ENCODE assay signal across 8 cellular contexts in the genomic region with DNA sequence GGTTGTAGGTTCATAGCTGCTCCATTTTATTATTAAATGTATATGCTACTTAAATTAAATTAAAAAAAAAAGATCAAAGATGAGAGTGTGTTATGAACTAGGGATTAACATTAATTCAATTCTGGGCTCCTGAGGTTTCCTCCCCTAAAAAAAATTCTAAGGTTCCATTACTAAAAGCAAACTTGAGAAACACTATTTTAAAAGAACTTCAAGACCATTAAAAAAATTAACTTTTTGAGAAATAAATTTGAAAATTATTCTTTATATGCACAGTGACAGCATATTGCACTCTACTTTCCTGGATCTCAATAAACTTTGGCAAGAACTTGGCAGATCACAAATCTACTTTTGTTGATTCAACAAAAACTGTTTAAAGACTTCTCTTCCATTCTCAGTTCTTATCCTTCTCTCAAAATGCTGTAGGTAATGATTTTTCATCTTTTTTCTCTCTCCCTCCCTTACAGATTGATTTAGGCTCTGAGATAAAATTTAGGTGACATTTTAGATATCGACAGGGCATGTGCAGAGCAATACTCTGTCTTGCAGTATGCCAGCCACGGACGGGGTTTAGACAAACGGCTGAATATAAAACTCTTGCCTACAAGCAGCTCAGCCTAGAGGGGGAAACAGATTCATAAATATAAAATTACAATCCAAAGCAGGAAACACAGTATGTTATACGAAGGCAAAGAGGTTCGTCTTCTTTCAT. TPM values are rescaled to one million over a fixed set of nuclear protein-coding genes. Genes with fewer than 3 reads are reported as not detected.
DNase-seq lines count a peak whose midpoint lies in the region; ATAC-seq and TF ChIP-seq lines count a peak whose summit lies in the region.

No MANE protein-coding gene starts in this region.

- peak overlapping the region; percentile 37 for H3K4me2 ChIP-seq in mesendoderm (ENCODE audit: low read length)

- H3K9ac ChIP-seq in ES-I3 (ENCODE audit: low read depth, low read length) (peak overlapping the region; percentile 82), mesendoderm (ENCODE audit: low read length) (peak overlapping the region; percentile 85)

- TF ChIP-seq CTCF in chondrocyte (IDR thresholded peaks at IDR 0.05): no peak

- peak overlapping the region; percentile 82 for H3K4ac ChIP-seq in mesendoderm (ENCODE audit: low read depth, low read length)

- no peak overlapping the region for H2BK120ac ChIP-seq in mesendoderm (ENCODE audit: low read depth, low read length)

- H3K4me1 Mint-ChIP-seq in chondrocyte (ENCODE audit: low read depth): peaks cover 38% of the 10 kb centered on the region

- no peak overlapping the region for H3K18ac ChIP-seq in mesendoderm (ENCODE audit: low read length)

- H3K4me3 ChIP-seq in Jurkat, Clone E6-1 (ENCODE audit: low read length): peak overlapping the region; percentile 88
- H3K4me3 ChIP-seq in mesendoderm (ENCODE audit: low read length) (peak overlapping the region; percentile 44), aorta (ENCODE audit: low read length in 2 of 2) (peak overlapping the region; percentile 70 to 72)

- H3K9me3 ChIP-seq in ES-I3 (ENCODE audit: control insufficient read depth, insufficient read depth, low read length) (no peaks in the 10 kb centered on the region), aorta (ENCODE audit: control insufficient read depth, low read length) (no peaks in the 10 kb centered on the region)

- H3K27ac Mint-ChIP-seq in chondrocyte (ENCODE audit: unreplicated experiment): peak overlapping the region; percentile 90

- H3K4me1 ChIP-seq in ES-I3 (ENCODE audit: insufficient read depth, low read length) (peaks cover 3% of the 10 kb centered on the region), mesendoderm (ENCODE audit: control insufficient read depth, low read depth, low read length) (peaks cover under 1% of the 10 kb centered on the region), aorta (ENCODE audit: control insufficient read depth in 1 of 2, insufficient read depth in 2 of 2, low read length in 2 of 2) (peaks cover 0 to 5% of the 10 kb centered on the region in 2 donors)

- intact Hi-C loops in aorta (cut with DNase I): loop anchor here in 1 of 2 donors (5.0 to 10.0 kb wide), 3 partner anchors 202 to 593 kb away; a partner anchor contains a TSS

- WGBS in mesendoderm (ENCODE audit: extremely low coverage, insufficient coverage, low lambda C conversion rate): no CpG with 5 or more reads among the region's 6 CpGs
- 0 to 1% methylated on average over 6 of the region's 6 CpGs for WGBS in aorta, 2 donors

- H3K23ac ChIP-seq in mesendoderm (ENCODE audit: low read length): no peak overlapping the region

- no peak overlapping the region for H2AK5ac ChIP-seq in mesendoderm (ENCODE audit: low read length)

- H3K79me1 ChIP-seq in mesendoderm (ENCODE audit: low read length): peaks cover 10% of the 10 kb centered on the region

- peak overlapping the region; percentile 81 for H3K56ac ChIP-seq in mesendoderm (ENCODE audit: low read length)

- no peak overlapping the region for H4K8ac ChIP-seq in mesendoderm (ENCODE audit: low read depth, low read length)

- H3K36me3 Mint-ChIP-seq in chondrocyte (ENCODE audit: low read depth): peaks cover under 1% of the 10 kb centered on the region

- H2BK15ac ChIP-seq in mesendoderm (replicated peaks; ENCODE audit: low read depth): no peak overlapping the region

- no peak overlapping the region for H2BK5ac ChIP-seq in mesendoderm (ENCODE audit: low read length)

- DNase-seq in Jurkat, Clone E6-1 (ENCODE audit: low read depth, low spot score): no peak
- DNase-seq in chondrocyte (ENCODE audit: low spot score) (no peak), mesendoderm (no peak), aorta (no peak), HK-2 (ENCODE audit: unreplicated experiment) (no peak), DMS79 (lab: John Stamatoyannopoulos, UW) (no peak)

- H3K36me3 ChIP-seq in ES-I3 (ENCODE audit: insufficient read depth, low read length) (peaks cover 4% of the 10 kb centered on the region; the same call in 1 of the 2 replicates), mesendoderm (ENCODE audit: control insufficient read depth, insufficient read depth, low read length) (no peaks in the 10 kb centered on the region), aorta (ENCODE audit: control insufficient read depth in 1 of 2, insufficient read depth in 2 of 2, low read length in 1 of 2) (no peaks in the 10 kb centered on the region)

- no peak overlapping the region for H4K5ac ChIP-seq in mesendoderm (ENCODE audit: low read length)

- H3K27ac ChIP-seq in mesendoderm (ENCODE audit: low read depth, low read length) (no peak overlapping the region), aorta (ENCODE audit: low read depth in 1 of 2, low read length in 2 of 2) (peak overlapping the region; percentile 21 to 55)

- H3K27me3 ChIP-seq in mesendoderm (ENCODE audit: insufficient read depth, low read length, poor library complexity) (no peaks in the 10 kb centered on the region), aorta (ENCODE audit: control insufficient read depth in 1 of 2, insufficient read depth in 2 of 2, low read length in 1 of 2) (no peaks in the 10 kb centered on the region)

- H3K79me2 ChIP-seq in mesendoderm (ENCODE audit: control insufficient read depth, insufficient read depth, low read length): peaks cover 34% of the 10 kb centered on the region

- ATAC-seq in GM21619 (IDR thresholded peaks at IDR 0.05; ENCODE audit: unreplicated experiment) (peak; percentile 35), aorta (ENCODE audit: low FRiP score) (peak; percentile 53)

- H3K9me3 Mint-ChIP-seq in chondrocyte (ENCODE audit: low read depth): no peaks in the 10 kb centered on the region

- peak overlapping the region; percentile 76 for H3K4me3 Mint-ChIP-seq in chondrocyte (ENCODE audit: unreplicated experiment)

- H3K27me3 Mint-ChIP-seq in chondrocyte (ENCODE audit: low read depth): no peaks in the 10 kb centered on the region

RNA-seq across cellular contexts. Expression of a gene that starts 0.6 kb away (rescaled TPM):
- polyA plus RNA-seq in Jurkat, Clone E6-1 (2012; ENCODE audit: insufficient read depth, insufficient read length): 12.6 TPM
- 2.9 to 4.0 TPM (median 3.1 TPM) in 3 replicates for total RNA-seq in chondrocyte
- 18.6 TPM for polyA plus RNA-seq in mesendoderm (2013, experiment 1 of 2)
- 19.2 TPM for polyA plus RNA-seq in mesendoderm (2013, experiment 2 of 2)
- total RNA-seq in aorta: 1 to 10 TPM; 3.6 to 3.7 TPM
- polyA plus RNA-seq in aorta: 1 to 10 TPM in 1 of 2 donors, under 1 TPM in 1; 0.74 to 1.5 TPM

RNA-seq across cellular contexts. Expression of a gene that starts 29.2 kb away (rescaled TPM):
- 1.6 TPM for polyA plus RNA-seq in Jurkat, Clone E6-1 (2012; ENCODE audit: insufficient read depth, insufficient read length)
- total RNA-seq in chondrocyte (11.5 to 28.5 TPM (median 13.6 TPM) in 3 replicates), aorta (10 to 100 TPM; 17.5 to 22.2 TPM)
- 0.42 TPM for polyA plus RNA-seq in mesendoderm (2013, experiment 1 of 2)
- polyA plus RNA-seq in mesendoderm (2013, experiment 2 of 2): 0.42 TPM
- 1 to 10 TPM; 8.0 to 8.8 TPM for polyA plus RNA-seq in aorta
